10 cellular contexts compared by ENCODE assay signal in the genomic region with DNA sequence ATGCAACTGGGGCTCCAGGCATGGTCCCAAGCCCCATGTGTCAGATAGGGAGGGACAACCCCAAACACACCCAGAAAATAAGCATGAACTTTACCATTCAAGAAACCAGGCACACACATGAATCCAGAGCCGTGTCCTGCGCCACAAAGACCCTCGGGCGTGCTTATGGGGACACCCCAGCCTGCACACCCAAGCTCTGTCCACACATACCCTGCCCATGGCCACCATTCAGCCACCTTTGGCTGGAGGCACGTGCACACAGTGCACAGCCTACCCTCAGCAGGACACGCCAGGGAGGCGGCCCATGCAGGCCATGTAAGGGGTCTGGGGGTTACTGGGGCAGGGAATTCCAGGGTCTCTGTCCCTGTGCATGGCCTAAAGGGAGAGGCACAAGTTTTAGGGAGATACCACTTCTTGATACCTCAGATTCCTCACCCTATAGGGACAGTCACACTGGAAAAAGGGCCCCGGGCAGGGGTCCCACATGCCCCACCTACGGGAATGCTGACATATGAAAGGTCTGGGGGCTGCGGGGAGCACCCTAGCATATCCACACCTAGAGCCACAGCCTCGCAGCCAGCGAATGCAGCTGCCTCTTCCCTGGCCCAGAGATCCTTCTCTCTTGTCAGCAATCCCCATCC. TPM values are rescaled to one million over a fixed set of nuclear protein-coding genes. Genes with fewer than 3 reads are reported as not detected.
A peak's percentile ranks its signal among the peaks of the same experiment; 100 is the strongest.
DNase-seq lines count a peak whose midpoint lies in the region; ATAC-seq and TF ChIP-seq lines count a peak whose summit lies in the region.
"Had no signal": no experiment of that assay in that cellular context is flagged by ENCODE, and none has a peak within 500 bp of the region (broad histone marks: within the 10 kb centered on the region; RNA-seq: fewer than 3 reads in every experiment).

No MANE protein-coding gene starts in this region.

- ATAC-seq in IMR-90 (ENCODE audit: low read depth) (no peak), lower lobe of right lung (peak in 1 of 2 donors; percentile 5), GM19023 (IDR thresholded peaks at IDR 0.05; ENCODE audit: unreplicated experiment) (no peak), GM18502 (IDR thresholded peaks at IDR 0.05; ENCODE audit: poor library complexity, unreplicated experiment) (no peak)

- H3K36me3 ChIP-seq in IMR-90 (ENCODE audit: control insufficient read depth, insufficient read depth, low read length) (no peaks in the 10 kb centered on the region), lower lobe of right lung (no peaks in the 10 kb centered on the region), suprapubic skin (no peaks in the 10 kb centered on the region)

- H4K91ac ChIP-seq in IMR-90 (ENCODE audit: insufficient read depth, low read depth, low read length): peak overlapping the region; percentile 89

- peak overlapping the region; percentile 98 for H2AK5ac ChIP-seq in IMR-90 (ENCODE audit: low read depth, low read length)

- peak overlapping the region; percentile 29 to 92; a peak in 3 of 4 replicates for H4K8ac ChIP-seq in IMR-90 (ENCODE audit: low read depth in 2 of 2, low read length in 2 of 2)

- H3K56ac ChIP-seq in IMR-90 (ENCODE audit: extremely low read depth, insufficient read depth, low read length): peak overlapping the region; percentile 93

- H3K9ac ChIP-seq in IMR-90 (ENCODE audit: low read depth, low read length): peak overlapping the region; percentile 90

- H3K4me1 ChIP-seq in IMR-90 (ENCODE audit: control insufficient read depth, insufficient read depth, low read length) (peaks cover 40% of the 10 kb centered on the region), lower lobe of right lung (peaks cover 68% of the 10 kb centered on the region), suprapubic skin (peaks cover 71% of the 10 kb centered on the region)

- POLR2A ChIA-PET in IMR-90 (lab: Charles Lee; ENCODE audit: unreplicated experiment) (interaction anchor here (0.6 to 1.0 kb wide), 4 partner anchors 13 to 379 kb away, joined by 3 to 5 read pairs (median 3); no protein-coding TSS in a partner anchor), HEK293T (lab: Yijun Ruan, JAX) (interaction anchor here (1.3 kb wide), 1 partner anchor 21 kb away, joined by 5 read pairs; a partner anchor contains a TSS)

- H4K20me1 ChIP-seq in IMR-90 (ENCODE audit: insufficient read depth, low read length): peaks cover 35% of the 10 kb centered on the region

- peak overlapping the region; percentile 79 for H2BK20ac ChIP-seq in IMR-90 (ENCODE audit: low read depth, low read length)

- WGBS in IMR-90 (ENCODE audit: extremely low coverage in 2 of 2, insufficient read length in 1 of 2), 2 experiments: 60% methylated on average over 2 of the region's 12 CpGs; no CpG with 5 or more reads in 1 of the 2 experiments
- 93% methylated on average over 3 of the region's 12 CpGs for WGBS in suprapubic skin

- TF ChIP-seq CTCF in IMR-90 (conservative IDR thresholded peaks at IDR 0.05; ENCODE audit: low read depth, low read length) (no peak), dorsolateral prefrontal cortex (IDR thresholded peaks at IDR 0.05 in 54 of 56, conservative IDR thresholded peaks at IDR 0.05 in 2 of 56; ENCODE audit: low read depth in 1 of 56, partially characterized antibody in 56 of 56) (no peak), lower lobe of right lung (IDR thresholded peaks at IDR 0.05) (no peak), suprapubic skin (IDR thresholded peaks at IDR 0.05) (no peak)

- no peaks in the 10 kb centered on the region for H3K27me3 ChIP-seq in IMR-90 (ENCODE audit: control insufficient read depth, insufficient read depth, low read length)
- no peaks in the 10 kb centered on the region for H3K27me3 ChIP-seq in dorsolateral prefrontal cortex
- H3K27me3 ChIP-seq in lower lobe of right lung (ENCODE audit: low read depth): no peaks in the 10 kb centered on the region
- no peaks in the 10 kb centered on the region for H3K27me3 ChIP-seq in suprapubic skin

- no peak for TF ChIP-seq RAD21 in IMR-90 (IDR thresholded peaks at IDR 0.05; ENCODE audit: low read length)

- no peak overlapping the region for H2AFZ ChIP-seq in IMR-90 (replicated peaks; ENCODE audit: low read length, poor library complexity)

- H3K79me1 ChIP-seq in IMR-90 (ENCODE audit: low read depth in 1 of 2, low read length in 2 of 2): peaks cover 13 to 80% of the 10 kb centered on the region in 2 experiments

- CTCF ChIA-PET in IMR-90 (lab: Yijun Ruan, JAX): interaction anchor here (0.6 kb wide), 1 partner anchor 73 kb away, joined by 4 read pairs; no protein-coding TSS in a partner anchor
- CTCF ChIA-PET in HEK293T (lab: Yijun Ruan, JAX): no interaction called here

- H3K14ac ChIP-seq in IMR-90 (replicated peaks; ENCODE audit: low read depth, low read length): peak overlapping the region; percentile 96

- peak overlapping the region; percentile 29; the same call in 1 of the 2 replicates for H3K4me3 ChIP-seq in IMR-90 (ENCODE audit: insufficient read depth, low read depth, low read length)
- H3K4me3 ChIP-seq in dorsolateral prefrontal cortex: peak overlapping the region in 10 of 59 donors; percentile 9 to 30 (median 18)
- H3K4me3 ChIP-seq in lower lobe of right lung: peak overlapping the region; percentile 34
- H3K4me3 ChIP-seq in suprapubic skin: peak overlapping the region; percentile 29

- no peak for DNase-seq in IMR-90
- DNase-seq in dorsolateral prefrontal cortex: no peak
- DNase-seq in lower lobe of right lung: no peak
- peak in 1 of 2 donors; percentile 67 for DNase-seq in suprapubic skin (ENCODE audit: low spot score in 2 of 2)
- DNase-seq in HEK293T (ENCODE audit: extremely low spot score): no peak
- DNase-seq in NCI-H69 (lab: John Stamatoyannopoulos, UW): no peak
- DNase-seq: cortex of kidney; stimulated activated CD4-positive, alpha-beta T cell treated with anti-CD3 and anti-CD28 coated beads, Interleukin-15, amount 100 ng/mL, for 24 hours had no signal

- H2BK15ac ChIP-seq in IMR-90 (ENCODE audit: low read depth, low read length): peak overlapping the region; percentile 57; the same call in 2 of the 3 replicates

- BruUV-seq in IMR-90 (replicated peaks; lab: Mats Ljungman, UMichigan): no TSS peak

- peak overlapping the region; percentile 97 for H3K23ac ChIP-seq in IMR-90 (ENCODE audit: low read depth, low read length)

- H3K9me1 ChIP-seq in IMR-90 (ENCODE audit: insufficient read depth, low read length): peaks cover 38% of the 10 kb centered on the region

- no peak for TF ChIP-seq EP300 in suprapubic skin (IDR thresholded peaks at IDR 0.05)

- peak overlapping the region; percentile 82 for H2BK120ac ChIP-seq in IMR-90 (ENCODE audit: low read depth, low read length)

- dilution Hi-C loops in IMR-90 (cut with HindIII; ENCODE audit: low sequenced_read_pairs, unreplicated experiment): no loop called here

- H3K27ac ChIP-seq in IMR-90 (ENCODE audit: insufficient read depth, low read length): peak overlapping the region; percentile 98
- peak overlapping the region in 38 of 59 donors; percentile 1 to 72 (median 54) for H3K27ac ChIP-seq in dorsolateral prefrontal cortex
- H3K27ac ChIP-seq in lower lobe of right lung: peak overlapping the region; percentile 87
- H3K27ac ChIP-seq in suprapubic skin: peak overlapping the region; percentile 83

- TF ChIP-seq POLR2A in IMR-90 (IDR thresholded peaks at IDR 0.05; ENCODE audit: low read depth, low read length) (no peak; the same call in 1 of the 2 replicates), suprapubic skin (IDR thresholded peaks at IDR 0.05) (no peak)

- H3K9me3 ChIP-seq in IMR-90 (ENCODE audit: control insufficient read depth, insufficient read depth, low read length) (no peaks in the 10 kb centered on the region), lower lobe of right lung (no peaks in the 10 kb centered on the region), suprapubic skin (no peaks in the 10 kb centered on the region)

- peak overlapping the region; percentile 83 for H3K18ac ChIP-seq in IMR-90 (ENCODE audit: low read depth, low read length)

- peak overlapping the region; percentile 96 for H3K4ac ChIP-seq in IMR-90 (ENCODE audit: low read depth, low read length)

- intact Hi-C loops in IMR-90 (cut with micrococcal nuclease) (loop anchor here (2.0 kb wide), 1 partner anchor 20 kb away; a partner anchor contains a TSS), dorsolateral prefrontal cortex (cut with DNase I) (no loop called here), lower lobe of right lung (cut with DNase I) (no loop called here)

- H2BK5ac ChIP-seq in IMR-90 (ENCODE audit: low read depth, low read length, poor library complexity, severe bottlenecking): peak overlapping the region; percentile 95

- H2AK9ac ChIP-seq in IMR-90 (replicated peaks; ENCODE audit: low read depth, low read length, poor library complexity): peak overlapping the region; percentile 74

- peak overlapping the region; percentile 78 for H3K4me2 ChIP-seq in IMR-90 (ENCODE audit: low read depth, low read length)

- in situ Hi-C loops in IMR-90 (cut with MboI; ENCODE audit: low sequenced_read_pairs): no loop called here

- H4K5ac ChIP-seq in IMR-90 (ENCODE audit: low read depth, low read length): peak overlapping the region; percentile 73

TF ChIP-seq in IMR-90, 13 proteins besides CTCF, POLR2A, EP300 and RAD21 (continues in another document):
- TF ChIP-seq, protein P1, sequence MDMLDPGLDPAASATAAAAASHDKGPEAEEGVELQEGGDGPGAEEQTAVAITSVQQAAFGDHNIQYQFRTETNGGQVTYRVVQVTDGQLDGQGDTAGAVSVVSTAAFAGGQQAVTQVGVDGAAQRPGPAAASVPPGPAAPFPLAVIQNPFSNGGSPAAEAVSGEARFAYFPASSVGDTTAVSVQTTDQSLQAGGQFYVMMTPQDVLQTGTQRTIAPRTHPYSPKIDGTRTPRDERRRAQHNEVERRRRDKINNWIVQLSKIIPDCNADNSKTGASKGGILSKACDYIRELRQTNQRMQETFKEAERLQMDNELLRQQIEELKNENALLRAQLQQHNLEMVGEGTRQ (IDR thresholded peaks at IDR 0.05; ENCODE audit: low read depth, low read length): no peak
- TF ChIP-seq FOS (IDR thresholded peaks at IDR 0.05; ENCODE audit: low read depth, low read length): no peak

TF ChIP-seq in HEK293T, 16 proteins besides CTCF, POLR2A, EP300 and RAD21:
- TF ChIP-seq ZNF384 (IDR thresholded peaks at IDR 0.05): no peak

RNA-seq across cellular contexts. Expression of a gene that starts 20.6 kb away (rescaled TPM):
- total RNA-seq in IMR-90 (2012; rRNA removed) (98.0 and 118 TPM in 2 replicates), dorsolateral prefrontal cortex (10 to 100 TPM; 32.7 to 64.6 (median 48.1) TPM), lower lobe of right lung (104 TPM), suprapubic skin (10 to 100 TPM; 38.9 to 74.8 (median 55.3) TPM)
- 85.0 and 92.2 TPM in 2 replicates for polyA plus RNA-seq in IMR-90 (2012; rRNA removed)
- polyA plus RNA-seq in IMR-90 (2012; cell fraction: cytosol; rRNA removed): 72.9 and 85.4 TPM in 2 replicates
- 56.7 and 72.6 TPM in 2 replicates for polyA plus RNA-seq in IMR-90 (2012; cell fraction: nucleus; rRNA removed; ENCODE audit: low replicate concordance)
